Comparison of ENCODE assay signal across 13 cellular contexts in the genomic region with DNA sequence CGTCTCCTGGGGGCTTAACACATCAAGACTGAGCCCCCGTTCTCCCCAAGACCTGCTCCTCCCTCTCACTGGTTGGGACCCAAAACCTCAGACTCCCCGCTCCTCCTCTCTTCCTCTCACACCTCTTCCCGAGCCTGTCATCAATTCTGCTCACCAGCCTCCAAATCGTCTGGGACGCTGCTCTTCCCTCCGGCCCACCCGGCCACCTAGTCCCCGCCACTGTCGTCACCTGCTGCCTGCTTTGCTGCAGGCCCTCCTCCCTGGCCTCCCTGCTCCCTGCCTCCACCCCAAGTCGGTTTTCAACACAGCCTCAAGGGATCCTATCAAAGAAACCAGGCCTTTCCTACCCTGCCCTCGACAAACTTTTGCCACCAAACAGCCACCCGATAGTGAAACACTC. TPM values are rescaled to one million over a fixed set of nuclear protein-coding genes. Genes with fewer than 3 reads are reported as not detected.
A peak's percentile ranks its signal among the peaks of the same experiment; 100 is the strongest.
DNase-seq lines count a peak whose midpoint lies in the region; ATAC-seq and TF ChIP-seq lines count a peak whose summit lies in the region.
"Had no signal": no experiment of that assay in that cellular context is flagged by ENCODE, and none has a peak within 500 bp of the region (broad histone marks: within the 10 kb centered on the region; RNA-seq: fewer than 3 reads in every experiment).

No MANE protein-coding gene starts in this region.

- H3K4me2 ChIP-seq in Karpas-422 (ENCODE audit: low read depth, low read length, poor library complexity, severe bottlenecking) = peak overlapping the region; percentile 87

- H3K9me3 ChIP-seq in Karpas-422 (ENCODE audit: low read length) (no peaks in the 10 kb centered on the region), gastrocnemius medialis (no peaks in the 10 kb centered on the region)

- no peaks in the 10 kb centered on the region for H3K27me3 Mint-ChIP-seq in activated T-cell treated with anti-CD3 and anti-CD28 coated beads, Interleukin-2, amount 50 U/mL, for 4 hours (ENCODE audit: low read depth)
- H3K27me3 Mint-ChIP-seq in central memory CD8-positive, alpha-beta T cell = no peaks in the 10 kb centered on the region

- H3K79me2 ChIP-seq in Karpas-422 (ENCODE audit: low read length) = peaks cover 61% of the 10 kb centered on the region

- H3K9me3 Mint-ChIP-seq in activated T-cell treated with anti-CD3 and anti-CD28 coated beads, Interleukin-2, amount 50 U/mL, for 4 hours = no peaks in the 10 kb centered on the region
- no peaks in the 10 kb centered on the region for H3K9me3 Mint-ChIP-seq in central memory CD8-positive, alpha-beta T cell

- H3K36me3 Mint-ChIP-seq in activated T-cell treated with anti-CD3 and anti-CD28 coated beads, Interleukin-2, amount 50 U/mL, for 4 hours (ENCODE audit: insufficient read depth) = peaks cover 6% of the 10 kb centered on the region
- peaks cover 46% of the 10 kb centered on the region for H3K36me3 Mint-ChIP-seq in central memory CD8-positive, alpha-beta T cell (ENCODE audit: insufficient read depth)

- no peak for ATAC-seq in activated T-cell treated with anti-CD3 and anti-CD28 coated beads, Interleukin-2, amount 50 U/mL, for 4 hours
- ATAC-seq in central memory CD8-positive, alpha-beta T cell (replicated peaks; ENCODE audit: extremely low read depth, poor library complexity, severe bottlenecking) = no peak
- ATAC-seq in gastrocnemius medialis = no peak
- ATAC-seq in GM21619 (IDR thresholded peaks at IDR 0.05; ENCODE audit: unreplicated experiment) = no peak
- ATAC-seq: activated CD4-positive, CD25-positive, alpha-beta regulatory T cell treated with anti-CD3 and anti-CD28 coated beads, Interleukin-2, amount 50 U/mL, for 24 hours; K562 had no signal

- H4K20me1 ChIP-seq in Karpas-422 (ENCODE audit: insufficient read depth, low read depth, low read length) = peaks cover 18% of the 10 kb centered on the region; the same call in 1 of the 2 replicates

- intact Hi-C loops in gastrocnemius medialis (cut with DNase I; ENCODE audit: low total_unique reads) = no loop called here

- DNase-seq in activated T-cell treated with anti-CD3 and anti-CD28 coated beads, Interleukin-2, amount 50 U/mL, for 4 hours = no peak
- no peak for DNase-seq in activated T-cell treated with anti-CD3 and anti-CD28 coated beads, Interleukin-2, amount 50 U/mL, for 1 hour
- DNase-seq in Karpas-422 (no peak), gastrocnemius medialis (no peak), epidermal melanocyte (ENCODE audit: insufficient read length, low spot score) (no peak)
- no peak for DNase-seq in central memory CD8-positive, alpha-beta T cell (ENCODE audit: low spot score in 2 of 2)
- no peak for DNase-seq in activated CD4-positive, CD25-positive, alpha-beta regulatory T cell treated with anti-CD3 and anti-CD28 coated beads, Interleukin-2, amount 50 U/mL, for 72 hours
- DNase-seq: EL, NCI-H187 treated with DMSO at 0.1 percent for 48 hours had no signal

- in situ Hi-C loops in gastrocnemius medialis (cut with MboI; ENCODE audit: low sequenced_read_pairs in 4 of 4) = no loop called here

- H3K9ac ChIP-seq in Karpas-422 (ENCODE audit: low read length) = peak overlapping the region; percentile 88; the same call in 1 of the 2 replicates

- peak overlapping the region; percentile 94 for H3K4me3 Mint-ChIP-seq in activated T-cell treated with anti-CD3 and anti-CD28 coated beads, Interleukin-2, amount 50 U/mL, for 4 hours
- peak overlapping the region; percentile 86 for H3K4me3 Mint-ChIP-seq in central memory CD8-positive, alpha-beta T cell

- TF ChIP-seq POLR2A in gastrocnemius medialis (IDR thresholded peaks at IDR 0.05) = no peak

- no peaks in the 10 kb centered on the region for H3K27me3 ChIP-seq in Karpas-422 (ENCODE audit: low read length)
- H3K27me3 ChIP-seq in gastrocnemius medialis = peaks cover 0 to 8% (median 3%) of the 10 kb centered on the region in 3 donors

- no peak overlapping the region; the same call in 1 of the 2 replicates for H3K4me3 ChIP-seq in Karpas-422 (ENCODE audit: low read length)
- H3K4me3 ChIP-seq in gastrocnemius medialis = no peak overlapping the region
- H3K4me3 ChIP-seq: K562 had no signal

- H3K27ac Mint-ChIP-seq in central memory CD8-positive, alpha-beta T cell (ENCODE audit: low read depth) = peak overlapping the region; percentile 97

- H3K36me3 ChIP-seq in Karpas-422 (ENCODE audit: insufficient read depth, low read length) (peaks cover 9% of the 10 kb centered on the region; the same call in 1 of the 2 replicates), gastrocnemius medialis (no peaks in the 10 kb centered on the region)

- peaks cover 46% of the 10 kb centered on the region for H3K4me1 Mint-ChIP-seq in activated T-cell treated with anti-CD3 and anti-CD28 coated beads, Interleukin-2, amount 50 U/mL, for 4 hours (ENCODE audit: low read depth)
- peaks cover 63% of the 10 kb centered on the region for H3K4me1 Mint-ChIP-seq in central memory CD8-positive, alpha-beta T cell

- H3K4me1 ChIP-seq in Karpas-422 (ENCODE audit: low read length) (peaks cover 39% of the 10 kb centered on the region), gastrocnemius medialis (peaks cover 5 to 16% of the 10 kb centered on the region in 2 donors)

- H3K9me2 ChIP-seq in Karpas-422 (replicated peaks; ENCODE audit: insufficient read depth, low read length) = no peaks in the 10 kb centered on the region

- H3K27ac ChIP-seq in Karpas-422 (ENCODE audit: low read length) (peak overlapping the region; percentile 85), gastrocnemius medialis (peak overlapping the region; percentile 38 to 74 (median 67))

- no peak overlapping the region for H2AFZ ChIP-seq in Karpas-422 (ENCODE audit: low read length)

- TF ChIP-seq CTCF in gastrocnemius medialis (IDR thresholded peaks at IDR 0.05 in 4 of 5, conservative IDR thresholded peaks at IDR 0.05 in 1 of 5) = no peak

RNA-seq across cellular contexts. Expression of gene MFNG, which starts 3.1 kb away (rescaled TPM):
- 100 to 1,000 TPM; 157 to 188 (median 184) TPM for total RNA-seq in activated T-cell treated with anti-CD3 and anti-CD28 coated beads, Interleukin-2, amount 50 U/mL, for 4 hours
- total RNA-seq in Karpas-422 (2014; rRNA removed; shearing (Covaris generic); ENCODE audit: low replicate concordance) = 91.1 and 105 TPM in 2 replicates
- 1 to 10 TPM; 2.4 to 7.0 (median 5.2) TPM for total RNA-seq in gastrocnemius medialis
- total RNA-seq: SK-MEL-5 had no signal

RNA-seq across cellular contexts. Expression of gene CARD10, which starts 36.2 kb away (rescaled TPM):
- total RNA-seq in activated T-cell treated with anti-CD3 and anti-CD28 coated beads, Interleukin-2, amount 50 U/mL, for 4 hours = under 1 TPM in 2 of 3 donors, not detected in 1; 0.26 to 0.35 TPM
- not detected in 2 replicates for total RNA-seq in Karpas-422 (2014; rRNA removed; shearing (Covaris generic); ENCODE audit: low replicate concordance)
- 1 to 10 TPM; 2.6 to 5.7 (median 4.4) TPM for total RNA-seq in gastrocnemius medialis

RNA-seq across cellular contexts. Expression of gene ELFN2, which starts 55.8 kb away (rescaled TPM):
- total RNA-seq in activated T-cell treated with anti-CD3 and anti-CD28 coated beads, Interleukin-2, amount 50 U/mL, for 4 hours = under 1 TPM; 0.03 to 0.33 (median 0.05) TPM
- total RNA-seq in Karpas-422 (2014; rRNA removed; shearing (Covaris generic); ENCODE audit: low replicate concordance) = not detected in 2 replicates
- under 1 TPM in 2 of 4 donors, not detected in 2; 0.02 to 0.03 TPM for total RNA-seq in gastrocnemius medialis
- total RNA-seq: K562 had no signal

Comparison
In these comparisons a context has a peak if more than half of its experiments do, and no peak if none do; other contexts are left out.
1. RNA of gene MFNG, which starts 3.1 kb away (total RNA-seq): 157 to 188 TPM in activated T-cell treated with anti-CD3 and anti-CD28 coated beads, Interleukin-2, amount 50 U/mL, for 4 hours and 91.1 to 105 TPM in Karpas-422; 2.4 to 7.0 TPM in gastrocnemius medialis; every median in the first group is over 10 times any median in the second.